15 cellular contexts compared by ENCODE assay signal in genomic region chr3:31729082-31729481, GRCh38.
DNase-seq lines count a peak whose midpoint lies in the region; ATAC-seq and TF ChIP-seq lines count a peak whose summit lies in the region.
"Had no signal": no experiment of that assay in that cellular context is flagged by ENCODE, and none has a peak within 500 bp of the region (broad histone marks: within the 10 kb centered on the region; RNA-seq: fewer than 3 reads in every experiment).

No MANE protein-coding gene starts in this region.

- 75 to 88% (median 77%) methylated on average over 3 of the region's 3 CpGs for WGBS in stomach, 5 donors

- DNase-seq in COLO668 (lab: John Stamatoyannopoulos, UW; ENCODE audit: unreplicated experiment) (peak; percentile 9), Daoy (ENCODE audit: low read depth) (peak; percentile 16), RWPE1 (ENCODE audit: low spot score) (no peak), memory B cell (ENCODE audit: low spot score in 2 of 2) (no peak), stomach (no peak)
- DNase-seq: BE2C; CD4-positive, alpha-beta memory T cell; GOT3; NCI-H1436 treated with DMSO at 0.1 percent for 48 hours; NCI-H524 treated with DMSO at 0.1 percent for 48 hours; NK-92 treated with Interleukin-12 subunit alpha and Interleukin-12 subunit beta, amount 100 ng/mL, for 24 hours; SK-N-SH; T-helper 1 cell had no signal

- CTCF ChIA-PET in RWPE1 (lab: Yijun Ruan, JAX) = no interaction called here

- H3K27ac ChIP-seq in RWPE1 = peak overlapping the region; percentile 48
- no peak overlapping the region for H3K27ac ChIP-seq in stomach

- no peaks in the 10 kb centered on the region for H3K27me3 ChIP-seq in stomach
- H3K27me3 ChIP-seq: BE2C had no signal

- POLR2A ChIA-PET in RWPE1 (lab: Yijun Ruan, JAX; ENCODE audit: low non-redundant PET) = no interaction called here

- TF ChIP-seq POLR2A in stomach (IDR thresholded peaks at IDR 0.05) = no peak

- peaks cover 0 to 8% (median 0%) of the 10 kb centered on the region in 4 donors for H3K36me3 ChIP-seq in stomach
- H3K36me3 ChIP-seq: BE2C had no signal

- peaks cover 15% of the 10 kb centered on the region for H3K4me1 Mint-ChIP-seq in memory B cell
- H3K4me1 Mint-ChIP-seq: CD4-positive, alpha-beta memory T cell had no signal

- TF ChIP-seq EP300 in stomach (IDR thresholded peaks at IDR 0.05) = no peak

- peaks cover 0 to 8% (median 5%) of the 10 kb centered on the region in 4 donors for H3K4me1 ChIP-seq in stomach
- H3K4me1 ChIP-seq: BE2C had no signal

- TF ChIP-seq CTCF in RWPE1 (conservative IDR thresholded peaks at IDR 0.05; ENCODE audit: low read depth) = no peak
- no peak for TF ChIP-seq CTCF in stomach (IDR thresholded peaks at IDR 0.05)

- no peak overlapping the region for H3K4me3 Mint-ChIP-seq in memory B cell
- H3K4me3 Mint-ChIP-seq: CD4-positive, alpha-beta memory T cell had no signal

- intact Hi-C loops in stomach (cut with DNase I; ENCODE audit: low total_unique reads) = no loop called here

- ATAC-seq in memory B cell (ENCODE audit: low read depth) = no peak
- ATAC-seq in HG03520 (IDR thresholded peaks at IDR 0.05; ENCODE audit: unreplicated experiment) = no peak
- no peak for ATAC-seq in HG03521 (IDR thresholded peaks at IDR 0.05; ENCODE audit: unreplicated experiment)

- peak overlapping the region; percentile 2 for H3K27ac Mint-ChIP-seq in memory B cell
- H3K27ac Mint-ChIP-seq: CD4-positive, alpha-beta memory T cell had no signal

- H3K27me3 Mint-ChIP-seq in memory B cell = no peaks in the 10 kb centered on the region

- H3K4me3 ChIP-seq in stomach = no peak overlapping the region

- H3K36me3 Mint-ChIP-seq in memory B cell = peaks cover 35% of the 10 kb centered on the region
- H3K36me3 Mint-ChIP-seq: CD4-positive, alpha-beta memory T cell had no signal

- H3K9me3 Mint-ChIP-seq in memory B cell = no peaks in the 10 kb centered on the region

- H3K9me3 ChIP-seq in stomach = no peaks in the 10 kb centered on the region
- H3K9me3 ChIP-seq: BE2C, SK-N-SH had no signal

Comparison
In these comparisons a context has a peak if more than half of its experiments do, and no peak if none do; other contexts are left out.
1. DNase-seq: peak in COLO668 (single experiment) and Daoy (single experiment); none in RWPE1 (single experiment), memory B cell (0 of 2) and stomach (single experiment).